Comparison of ENCODE assay signal across 21 cellular contexts in genomic region chr11:6365659-6366058, GRCh38. TPM values are rescaled to one million over a fixed set of nuclear protein-coding genes. Genes with fewer than 3 reads are reported as not detected.
DNase-seq lines count a peak whose midpoint lies in the region; ATAC-seq, FAIRE-seq and TF ChIP-seq lines count a peak whose summit lies in the region.
"Had no signal": no experiment of that assay in that cellular context is flagged by ENCODE, and none has a peak within 500 bp of the region (broad histone marks: within the 10 kb centered on the region; RNA-seq: fewer than 3 reads in every experiment).

No MANE protein-coding gene starts in this region.

- H3K27ac ChIP-seq in 22Rv1 (peak overlapping the region; percentile 40), pancreas (peak overlapping the region; percentile 42 to 74 (median 57))
- H3K27ac ChIP-seq: BLaER1 treated with 17β-estradiol and CSF1 and Interleukin-3, amounts not matched to agents 10 nM and 100 nM; SJCRH30 had no signal

- peaks cover 8 to 34% (median 23%) of the 10 kb centered on the region in 3 donors for H3K4me1 ChIP-seq in pancreas
- H3K4me1 ChIP-seq: BLaER1 treated with 17β-estradiol and CSF1 and Interleukin-3, amounts not matched to agents 10 nM and 100 nM had no signal

- no peaks in the 10 kb centered on the region for H3K36me3 ChIP-seq in pancreas
- H3K36me3 ChIP-seq: BLaER1 treated with 17β-estradiol and CSF1 and Interleukin-3, amounts not matched to agents 10 nM and 100 nM; SJCRH30 had no signal

- TF ChIP-seq CTCF in 22Rv1 (IDR thresholded peaks at IDR 0.05) (no peak), pancreas (IDR thresholded peaks at IDR 0.05) (no peak)

- intact Hi-C loops in pancreas (cut with DNase I), result no loop called here

- peak; percentile 84 to 94 (median 92) for ATAC-seq in pancreas
- ATAC-seq in HG02981 (IDR thresholded peaks at IDR 0.05; ENCODE audit: unreplicated experiment), result no peak
- no peak for ATAC-seq in GM19328 (IDR thresholded peaks at IDR 0.05; ENCODE audit: unreplicated experiment)

- no peak overlapping the region for H3K4me3 ChIP-seq in pancreas
- H3K4me3 ChIP-seq: BLaER1 treated with 17β-estradiol and CSF1 and Interleukin-3, amounts not matched to agents 10 nM and 100 nM; SJCRH30 had no signal

- DNase-seq in NCI-H526 (lab: John Stamatoyannopoulos, UW) (peak; percentile 23 to 79), islet precursor cell (peak; percentile 55), pancreas (peak in 5 of 6 donors; percentile 65 to 89 (median 83)), NCI-H226 (no peak), middle frontal gyrus (ENCODE audit: extremely low spot score, low spot score) (no peak)
- DNase-seq: 8988T, DMS153, HCEC 1CT, KBM-7, NCI-H1105, NCI-H2029, NCI-H2171 treated with DMSO at 0.1 percent for 48 hours, NCI-H510A treated with DMSO at 0.1 percent for 48 hours, OCI-M1, RPMI8226, SJCRH30 had no signal

- WGBS in pancreas, 2 donors, result 14 to 23% methylated on average over 2 of the region's 2 CpGs

- H3K9me3 ChIP-seq in pancreas, result no peaks in the 10 kb centered on the region
- H3K9me3 ChIP-seq: BLaER1 treated with 17β-estradiol and CSF1 and Interleukin-3, amounts not matched to agents 10 nM and 100 nM; SJCRH30 had no signal

- no peak for FAIRE-seq in pancreas (lab: Jason Lieb, UNC)
- FAIRE-seq: HTR-8/SVneo had no signal

- H3K27me3 ChIP-seq in pancreas, result no peaks in the 10 kb centered on the region
- H3K27me3 ChIP-seq: BLaER1 treated with 17β-estradiol and CSF1 and Interleukin-3, amounts not matched to agents 10 nM and 100 nM had no signal

RNA-seq across cellular contexts. Expression of gene SMPD1, which starts 24.6 kb away (rescaled TPM):
- total RNA-seq in pancreas, result 10 to 100 TPM; 19.4 to 32.3 (median 28.4) TPM
- polyA plus RNA-seq in pancreas, result 10 to 100 TPM; 30.6 to 62.0 TPM

RNA-seq across cellular contexts. Expression of gene CAVIN3, which starts 45.4 kb away (rescaled TPM):
- total RNA-seq in pancreas, result 10 to 100 TPM in 5 of 6 donors, 1 to 10 TPM in 1; 9.7 to 16.7 (median 14.7) TPM
- 10 to 100 TPM; 20.8 to 28.7 TPM for polyA plus RNA-seq in pancreas
- total RNA-seq: SJCRH30 had no signal

RNA-seq across cellular contexts. Expression of gene APBB1, which starts 53.2 kb away (rescaled TPM):
- 10 to 100 TPM; 11.4 to 23.0 (median 13.9) TPM for total RNA-seq in pancreas
- polyA plus RNA-seq in pancreas, result 10 to 100 TPM; 22.7 to 69.3 TPM

Comparison
In these comparisons a context has a peak if more than half of its experiments do, and no peak if none do; other contexts are left out.
1. DNase-seq: peak in NCI-H526 (2 of 2), islet precursor cell (single experiment) and pancreas (5 of 6); none in NCI-H226 (single experiment) and middle frontal gyrus (single experiment).
2. ATAC-seq: peak in pancreas (4 of 4); none in HG02981 (single experiment) and GM19328 (single experiment).